ENCODE assay signal across 9 cellular contexts in genomic region chr16:89009343-89010209, GRCh38. TPM values are rescaled to one million over a fixed set of nuclear protein-coding genes. Genes with fewer than 3 reads are reported as not detected.
DNase-seq lines count a peak whose midpoint lies in the region; TF ChIP-seq lines count a peak whose summit lies in the region.
"Had no signal": no experiment of that assay in that cellular context is flagged by ENCODE, and none has a peak within 500 bp of the region (broad histone marks: within the 10 kb centered on the region; RNA-seq: fewer than 3 reads in every experiment).

No MANE protein-coding gene starts in this region.

- no peak overlapping the region for H3K4me3 ChIP-seq in fibroblast of mammary gland (ENCODE audit: control insufficient read depth, low read depth, low read length)

- intact Hi-C loops in posterior vena cava (cut with DNase I), result no loop called here

- peak; percentile 28 for DNase-seq in DMS53 (lab: John Stamatoyannopoulos, UW)
- no peak for DNase-seq in DMS53 treated with DMSO at 0.1 percent for 48 hours (lab: John Stamatoyannopoulos, UW; ENCODE audit: unreplicated experiment)
- peak; percentile 56 for DNase-seq in RPMI8226
- peak; percentile 5 for DNase-seq in fibroblast of mammary gland (ENCODE audit: low read depth)
- DNase-seq in posterior vena cava (ENCODE audit: low spot score), result peak; percentile 67
- DNase-seq in cortex of kidney (lab: John Stamatoyannopoulos, UW), result no peak
- no peak for DNase-seq in NCI-H2196 treated with DMSO at 0.1 percent for 48 hours (lab: John Stamatoyannopoulos, UW; ENCODE audit: unreplicated experiment)
- no peak for DNase-seq in NCI-H146 treated with DMSO at 0.1 percent for 48 hours (lab: John Stamatoyannopoulos, UW; ENCODE audit: unreplicated experiment)
- DNase-seq: SHP77 treated with DMSO at 0.1 percent for 48 hours had no signal

- no peak for TF ChIP-seq CTCF in fibroblast of mammary gland (conservative IDR thresholded peaks at IDR 0.05; ENCODE audit: control insufficient read depth, insufficient read depth, low read depth, low read length)

RNA-seq across cellular contexts. Expression of gene CBFA2T3, which starts 32.6 kb away (rescaled TPM):
- 1 to 10 TPM; 4.7 to 5.1 TPM for total RNA-seq in posterior vena cava

Comparison
In these comparisons a context has a peak if more than half of its experiments do, and no peak if none do; other contexts are left out.
1. DNase-seq: peak in DMS53 (single experiment), RPMI8226 (single experiment), fibroblast of mammary gland (single experiment) and posterior vena cava (single experiment); none in DMS53 treated with DMSO at 0.1 percent for 48 hours (single experiment), cortex of kidney (single experiment), NCI-H2196 treated with DMSO at 0.1 percent for 48 hours (single experiment) and NCI-H146 treated with DMSO at 0.1 percent for 48 hours (single experiment).